16 cellular contexts compared by ENCODE assay signal in genomic region chr5:148903587-148903986, GRCh38.
DNase-seq lines count a peak whose midpoint lies in the region; ATAC-seq and TF ChIP-seq lines count a peak whose summit lies in the region.
"Had no signal": no experiment of that assay in that cellular context is flagged by ENCODE, and none has a peak within 500 bp of the region (broad histone marks: within the 10 kb centered on the region; RNA-seq: fewer than 3 reads in every experiment).

No MANE protein-coding gene starts in this region.

- H3K36me3 ChIP-seq in lower lobe of right lung (no peaks in the 10 kb centered on the region), rectal smooth muscle tissue (ENCODE audit: control insufficient read depth, insufficient read depth, low read length) (no peaks in the 10 kb centered on the region), upper lobe of left lung (no peaks in the 10 kb centered on the region), body of pancreas (replicated peaks in 1 of 2; ENCODE audit: insufficient read depth in 1 of 2, low read depth in 2 of 2) (no peaks in the 10 kb centered on the region)
- H3K36me3 ChIP-seq: BLaER1 treated with 17β-estradiol and CSF1 and Interleukin-3, amounts not matched to agents 10 nM and 100 nM had no signal

- no peaks in the 10 kb centered on the region for H3K36me3 Mint-ChIP-seq in activated T-cell treated with anti-CD3 and anti-CD28 coated beads, Interleukin-2, amount 50 U/mL, for 4 hours (ENCODE audit: insufficient read depth)

- no peaks in the 10 kb centered on the region for H3K27me3 Mint-ChIP-seq in activated T-cell treated with anti-CD3 and anti-CD28 coated beads, Interleukin-2, amount 50 U/mL, for 4 hours (ENCODE audit: low read depth)
- H3K27me3 Mint-ChIP-seq: CD4-positive, alpha-beta T cell had no signal

- H3K27ac ChIP-seq in VCaP (peak overlapping the region; percentile 95), lower lobe of right lung (peak overlapping the region; percentile 34), rectal smooth muscle tissue (ENCODE audit: low read depth, low read length) (peak overlapping the region; percentile 72), upper lobe of left lung (peak overlapping the region in 3 of 4 donors; percentile 48 to 65 (median 65)), body of pancreas (no peak overlapping the region)
- H3K27ac ChIP-seq: BLaER1 treated with 17β-estradiol and CSF1 and Interleukin-3, amounts not matched to agents 10 nM and 100 nM had no signal

- no peaks in the 10 kb centered on the region for H3K9me3 Mint-ChIP-seq in activated T-cell treated with anti-CD3 and anti-CD28 coated beads, Interleukin-2, amount 50 U/mL, for 4 hours
- H3K9me3 Mint-ChIP-seq: CD4-positive, alpha-beta T cell; GM23338 had no signal

- no peaks in the 10 kb centered on the region for H3K27me3 ChIP-seq in lower lobe of right lung (ENCODE audit: low read depth)
- H3K27me3 ChIP-seq in rectal smooth muscle tissue (ENCODE audit: control insufficient read depth, insufficient read depth, low read length): no peaks in the 10 kb centered on the region
- H3K27me3 ChIP-seq in upper lobe of left lung: no peaks in the 10 kb centered on the region
- no peaks in the 10 kb centered on the region for H3K27me3 ChIP-seq in body of pancreas
- H3K27me3 ChIP-seq: BLaER1 treated with 17β-estradiol and CSF1 and Interleukin-3, amounts not matched to agents 10 nM and 100 nM had no signal

- ATAC-seq in lower lobe of right lung: peak; percentile 83 to 88
- peak; percentile 64 to 81 for ATAC-seq in upper lobe of left lung (ENCODE audit: low FRiP score in 2 of 2)
- ATAC-seq in HG03097 (IDR thresholded peaks at IDR 0.05; ENCODE audit: low FRiP score, unreplicated experiment): no peak
- ATAC-seq in activated T-cell treated with anti-CD3 and anti-CD28 coated beads, Interleukin-2, amount 50 U/mL, for 4 hours: no peak
- no peak for ATAC-seq in body of pancreas
- ATAC-seq: GM12878 had no signal

- no peaks in the 10 kb centered on the region for H3K4me1 Mint-ChIP-seq in activated T-cell treated with anti-CD3 and anti-CD28 coated beads, Interleukin-2, amount 50 U/mL, for 4 hours (ENCODE audit: low read depth)

- TF ChIP-seq POLR2A in upper lobe of left lung (IDR thresholded peaks at IDR 0.05) (no peak), body of pancreas (IDR thresholded peaks at IDR 0.05) (no peak)

- no peak for TF ChIP-seq EP300 in upper lobe of left lung (IDR thresholded peaks at IDR 0.05)

- no peak overlapping the region for H3K4me3 Mint-ChIP-seq in activated T-cell treated with anti-CD3 and anti-CD28 coated beads, Interleukin-2, amount 50 U/mL, for 4 hours
- H3K4me3 Mint-ChIP-seq: CD4-positive, alpha-beta T cell; GM23338 had no signal

- WGBS in upper lobe of left lung, 2 donors: 53 to 54% methylated on average over 2 of the region's 2 CpGs
- WGBS in body of pancreas, 2 donors: 65 to 89% methylated on average over 2 of the region's 2 CpGs

- no peak overlapping the region for H3K4me3 ChIP-seq in lower lobe of right lung
- no peak overlapping the region for H3K4me3 ChIP-seq in rectal smooth muscle tissue (ENCODE audit: low read length)
- H3K4me3 ChIP-seq in upper lobe of left lung: no peak overlapping the region
- no peak overlapping the region for H3K4me3 ChIP-seq in body of pancreas
- H3K4me3 ChIP-seq: BLaER1 treated with 17β-estradiol and CSF1 and Interleukin-3, amounts not matched to agents 10 nM and 100 nM; GM12878; GM23338 had no signal

- TF ChIP-seq CTCF in VCaP (conservative IDR thresholded peaks at IDR 0.05) (no peak), lower lobe of right lung (IDR thresholded peaks at IDR 0.05) (no peak), upper lobe of left lung (IDR thresholded peaks at IDR 0.05) (no peak), body of pancreas (IDR thresholded peaks at IDR 0.05) (no peak)

- intact Hi-C loops in lower lobe of right lung (cut with DNase I) (no loop called here), body of pancreas (cut with DNase I) (no loop called here)

- H3K9me3 ChIP-seq in lower lobe of right lung: no peaks in the 10 kb centered on the region
- H3K9me3 ChIP-seq in upper lobe of left lung: no peaks in the 10 kb centered on the region
- H3K9me3 ChIP-seq in body of pancreas: no peaks in the 10 kb centered on the region

- DNase-seq in lower lobe of right lung (no peak), upper lobe of left lung (peak in 1 of 2 donors; percentile 40), DMS79 treated with DMSO at 0.1 percent for 48 hours (lab: John Stamatoyannopoulos, UW) (no peak), body of pancreas (no peak)
- DNase-seq in activated T-cell treated with anti-CD3 and anti-CD28 coated beads, Interleukin-2, amount 50 U/mL, for 4 hours: no peak
- DNase-seq: 8988T; Calu3; CD4-positive, alpha-beta T cell; DMS 273 treated with DMSO at 0.1 percent for 48 hours; H7 had no signal

- H3K9ac ChIP-seq in rectal smooth muscle tissue (ENCODE audit: low read length): no peak overlapping the region
- H3K9ac ChIP-seq: BLaER1 treated with 17β-estradiol and CSF1 and Interleukin-3, amounts not matched to agents 10 nM and 100 nM had no signal

- H3K4me1 ChIP-seq in lower lobe of right lung (peaks cover 34% of the 10 kb centered on the region), rectal smooth muscle tissue (ENCODE audit: control insufficient read depth, insufficient read depth, low read length) (peaks cover 14% of the 10 kb centered on the region), upper lobe of left lung (peaks cover 0 to 33% (median 22%) of the 10 kb centered on the region in 4 donors), body of pancreas (no peaks in the 10 kb centered on the region)

Comparison
In these comparisons a context has a peak if more than half of its experiments do, and no peak if none do; other contexts are left out.
1. H3K27ac ChIP-seq: peak in VCaP (single experiment), lower lobe of right lung (single experiment), rectal smooth muscle tissue (single experiment) and upper lobe of left lung (3 of 4); none in body of pancreas (0 of 4).
2. ATAC-seq: peak in lower lobe of right lung (2 of 2) and upper lobe of left lung (2 of 2); none in HG03097 (single experiment), activated T-cell treated with anti-CD3 and anti-CD28 coated beads, Interleukin-2, amount 50 U/mL, for 4 hours (0 of 2) and body of pancreas (single experiment).